23 cellular contexts compared by ENCODE assay signal in genomic region chr3:13821156-13821555, GRCh38. TPM values are rescaled to one million over a fixed set of nuclear protein-coding genes. Genes with fewer than 3 reads are reported as not detected.
A peak's percentile ranks its signal among the peaks of the same experiment; 100 is the strongest.
DNase-seq lines count a peak whose midpoint lies in the region; ATAC-seq, FAIRE-seq and TF ChIP-seq lines count a peak whose summit lies in the region.
"Had no signal": no experiment of that assay in that cellular context is flagged by ENCODE, and none has a peak within 500 bp of the region (broad histone marks: within the 10 kb centered on the region; RNA-seq: fewer than 3 reads in every experiment).

No MANE protein-coding gene starts in this region.

- H3K9me3 ChIP-seq in gastrocnemius medialis, result peaks cover 0 to 2% (median 0%) of the 10 kb centered on the region in 3 donors
- peaks cover 13% of the 10 kb centered on the region for H3K9me3 ChIP-seq in effector memory CD4-positive, alpha-beta T cell (ENCODE audit: control insufficient read depth, low read length)

- H3K27me3 Mint-ChIP-seq in activated T-cell treated with anti-CD3 and anti-CD28 coated beads, Interleukin-2, amount 50 U/mL, for 24 hours, result no peaks in the 10 kb centered on the region
- H3K27me3 Mint-ChIP-seq in activated T-cell treated with anti-CD3 and anti-CD28 coated beads, Interleukin-2, amount 50 U/mL, for 4 hours (ENCODE audit: low read depth), result no peaks in the 10 kb centered on the region

- H3K27ac ChIP-seq in gastrocnemius medialis, result no peak overlapping the region
- H3K27ac ChIP-seq in effector memory CD4-positive, alpha-beta T cell (ENCODE audit: insufficient read depth, low read length, poor library complexity, severe bottlenecking), result no peak overlapping the region
- H3K27ac ChIP-seq: C4-2B had no signal

- no peaks in the 10 kb centered on the region for H3K36me3 ChIP-seq in gastrocnemius medialis
- peaks cover 25% of the 10 kb centered on the region for H3K36me3 ChIP-seq in effector memory CD4-positive, alpha-beta T cell (ENCODE audit: control insufficient read depth, insufficient read depth, low read length)

- H3K36me3 Mint-ChIP-seq in activated T-cell treated with anti-CD3 and anti-CD28 coated beads, Interleukin-2, amount 50 U/mL, for 24 hours (ENCODE audit: low read depth), result peaks cover 26% of the 10 kb centered on the region
- H3K36me3 Mint-ChIP-seq in activated T-cell treated with anti-CD3 and anti-CD28 coated beads, Interleukin-2, amount 50 U/mL, for 4 hours (ENCODE audit: insufficient read depth), result peaks cover 19% of the 10 kb centered on the region
- H3K36me3 Mint-ChIP-seq: IgD-negative memory B cell had no signal

- no peak for ATAC-seq in activated T-cell treated with anti-CD3 and anti-CD28 coated beads, Interleukin-2, amount 50 U/mL, for 4 hours
- ATAC-seq in gastrocnemius medialis, result no peak
- ATAC-seq: SK-N-SH treated with all-trans-retinoic acid at 6 μM for 48 hours had no signal

- TF ChIP-seq POLR2A in gastrocnemius medialis (IDR thresholded peaks at IDR 0.05), result no peak

- FAIRE-seq in HTR-8/SVneo (lab: Jason Lieb, UNC), result peak; percentile 44
- FAIRE-seq: A204.1, D721Med, GM19239 had no signal

- in situ Hi-C loops in gastrocnemius medialis (cut with MboI; ENCODE audit: low sequenced_read_pairs in 4 of 4), result no loop called here

- H3K9me3 Mint-ChIP-seq in activated T-cell treated with anti-CD3 and anti-CD28 coated beads, Interleukin-2, amount 50 U/mL, for 24 hours, result peaks cover 12% of the 10 kb centered on the region
- peaks cover 9% of the 10 kb centered on the region for H3K9me3 Mint-ChIP-seq in activated T-cell treated with anti-CD3 and anti-CD28 coated beads, Interleukin-2, amount 50 U/mL, for 4 hours

- H3K4me3 Mint-ChIP-seq in activated T-cell treated with anti-CD3 and anti-CD28 coated beads, Interleukin-2, amount 50 U/mL, for 24 hours, result no peak overlapping the region
- H3K4me3 Mint-ChIP-seq in activated T-cell treated with anti-CD3 and anti-CD28 coated beads, Interleukin-2, amount 50 U/mL, for 4 hours, result no peak overlapping the region

- TF ChIP-seq CTCF in epithelial cell of esophagus (IDR thresholded peaks at IDR 0.05; ENCODE audit: insufficient read depth, low read depth, low read length, missing control alignments) (no peak), gastrocnemius medialis (IDR thresholded peaks at IDR 0.05 in 4 of 5, conservative IDR thresholded peaks at IDR 0.05 in 1 of 5) (no peak)

- peak overlapping the region; percentile 3 for H3K27ac Mint-ChIP-seq in activated T-cell treated with anti-CD3 and anti-CD28 coated beads, Interleukin-2, amount 50 U/mL, for 24 hours
- H3K27ac Mint-ChIP-seq: IgD-negative memory B cell had no signal

- intact Hi-C loops in posterior vena cava (cut with DNase I), result no loop called here
- intact Hi-C loops in gastrocnemius medialis (cut with DNase I; ENCODE audit: low total_unique reads), result no loop called here

- no peaks in the 10 kb centered on the region for H3K4me1 ChIP-seq in gastrocnemius medialis
- H3K4me1 ChIP-seq in effector memory CD4-positive, alpha-beta T cell (ENCODE audit: control insufficient read depth, insufficient read depth, low read length, poor library complexity, severe bottlenecking), result no peaks in the 10 kb centered on the region

- no peaks in the 10 kb centered on the region for H3K27me3 ChIP-seq in gastrocnemius medialis
- no peaks in the 10 kb centered on the region for H3K27me3 ChIP-seq in effector memory CD4-positive, alpha-beta T cell (replicated peaks; ENCODE audit: control insufficient read depth, insufficient read depth, low read length, poor library complexity, severe bottlenecking)

- H3K4me3 ChIP-seq in epithelial cell of esophagus (ENCODE audit: low read length), result no peak overlapping the region
- H3K4me3 ChIP-seq in gastrocnemius medialis, result no peak overlapping the region
- no peak overlapping the region for H3K4me3 ChIP-seq in effector memory CD4-positive, alpha-beta T cell (ENCODE audit: insufficient read depth, low read depth, low read length, poor library complexity, severe bottlenecking)

- no peak for DNase-seq in activated T-cell treated with anti-CD3 and anti-CD28 coated beads, Interleukin-2, amount 50 U/mL, for 24 hours
- no peak for DNase-seq in activated T-cell treated with anti-CD3 and anti-CD28 coated beads, Interleukin-2, amount 50 U/mL, for 4 hours
- no peak for DNase-seq in HTR-8/SVneo (ENCODE audit: insufficient read length, low spot score)
- peak; percentile 38 for DNase-seq in epithelial cell of esophagus (ENCODE audit: low read depth)
- peak; percentile 47 for DNase-seq in posterior vena cava (ENCODE audit: low spot score)
- no peak for DNase-seq in gastrocnemius medialis
- no peak for DNase-seq in effector memory CD4-positive, alpha-beta T cell
- DNase-seq: DMS53, GF-D8, GOT3, HCEC 1CT, Karpas-422, NCI-H1417 treated with DMSO at 0.1 percent for 48 hours, NCI-H187 treated with DMSO at 0.1 percent for 48 hours, NCI-H2107, NCI-H69 had no signal

- peaks cover 12% of the 10 kb centered on the region for H3K4me1 Mint-ChIP-seq in activated T-cell treated with anti-CD3 and anti-CD28 coated beads, Interleukin-2, amount 50 U/mL, for 24 hours (ENCODE audit: low read depth)
- H3K4me1 Mint-ChIP-seq in activated T-cell treated with anti-CD3 and anti-CD28 coated beads, Interleukin-2, amount 50 U/mL, for 4 hours (ENCODE audit: low read depth), result peaks cover 7% of the 10 kb centered on the region
- H3K4me1 Mint-ChIP-seq: IgD-negative memory B cell had no signal

RNA-seq across cellular contexts. Expression of gene WNT7A, which starts 58.7 kb away (rescaled TPM):
- under 1 TPM; 0.08 to 0.24 (median 0.10) TPM for total RNA-seq in activated T-cell treated with anti-CD3 and anti-CD28 coated beads, Interleukin-2, amount 50 U/mL, for 4 hours
- not detected for total RNA-seq in posterior vena cava
- not detected for total RNA-seq in gastrocnemius medialis
- total RNA-seq: NCI-H460 had no signal

Comparison
In these comparisons a context has a peak if more than half of its experiments do, and no peak if none do; other contexts are left out.
1. DNase-seq: peak in epithelial cell of esophagus (single experiment) and posterior vena cava (single experiment); none in activated T-cell treated with anti-CD3 and anti-CD28 coated beads, Interleukin-2, amount 50 U/mL, for 24 hours (single experiment), activated T-cell treated with anti-CD3 and anti-CD28 coated beads, Interleukin-2, amount 50 U/mL, for 4 hours (single experiment), HTR-8/SVneo (single experiment), gastrocnemius medialis (0 of 2) and effector memory CD4-positive, alpha-beta T cell (0 of 3).